In genomic region chr7:833601-834258, GRCh38 we compare ENCODE assay signal across 1 cellular context.
TF ChIP-seq lines count a peak whose summit lies in the region.

No MANE protein-coding gene starts in this region.

TF ChIP-seq in K562, 482 proteins besides CTCF, POLR2A, EP300 and RAD21 (continued from another document):
- TF ChIP-seq SFPQ (IDR thresholded peaks at IDR 0.05; ENCODE audit: low read depth, low read length) (no peak), TCF7L2 (IDR thresholded peaks at IDR 0.05; ENCODE audit: low read depth, low read length) (no peak), ZNF124 (CRISPR knock-in tag; IDR thresholded peaks at IDR 0.05) (no peak), RFX1 (IDR thresholded peaks at IDR 0.05) (0 out of 2 replicates have a peak, but pooled peaks have one; percentile 7)
